ENCODE assay signal across 26 cellular contexts in genomic region chr7:66362136-66362535, GRCh38.
"Had no signal": no experiment of that assay in that cellular context is flagged by ENCODE, and none has a peak within 500 bp of the region (broad histone marks: within the 10 kb centered on the region; RNA-seq: fewer than 3 reads in every experiment).

No MANE protein-coding gene starts in this region.

- H3K9me3 Mint-ChIP-seq: mesothelial cell of epicardium; natural killer cell; nephron progenitor cell; neural progenitor cell; stimulated activated effector memory CD8-positive, alpha-beta T cell treated with anti-CD3 and anti-CD28 coated beads, Interleukin-12 subunit alpha, Interleukin-12 subunit beta, amount 100 ng/mL, for 72 hours; stimulated activated naive CD8-positive, alpha-beta T cell treated with anti-CD3 and anti-CD28 coated beads, Interleukin-15, Interleukin-2, amounts not matched to agents 100 ng/mL and 50 ng/mL, for 24 hours; type B pancreatic cell had no signal

- H3K36me3 ChIP-seq: left lung, neural progenitor cell, neutrophil, right atrium auricular region, suprapubic skin, thoracic aorta, uterus had no signal

- H3K4me1 Mint-ChIP-seq: mesothelial cell of epicardium; natural killer cell; nephron progenitor cell; neural progenitor cell; stimulated activated effector memory CD8-positive, alpha-beta T cell treated with anti-CD3 and anti-CD28 coated beads, Interleukin-12 subunit alpha, Interleukin-12 subunit beta, amount 100 ng/mL, for 72 hours had no signal

- ATAC-seq: left colon; left lung; lower lobe of right lung; natural killer cell; psoas muscle; right lobe of liver; stimulated activated effector memory CD8-positive, alpha-beta T cell treated with anti-CD3 and anti-CD28 coated beads, Interleukin-12 subunit alpha, Interleukin-12 subunit beta, amount 100 ng/mL, for 72 hours had no signal

- H3K27ac Mint-ChIP-seq: mesothelial cell of epicardium; natural killer cell; neural progenitor cell; stimulated activated effector memory CD8-positive, alpha-beta T cell treated with anti-CD3 and anti-CD28 coated beads, Interleukin-12 subunit alpha, Interleukin-12 subunit beta, amount 100 ng/mL, for 72 hours; stimulated activated naive CD8-positive, alpha-beta T cell treated with anti-CD3 and anti-CD28 coated beads, Interleukin-15, Interleukin-2, amounts not matched to agents 100 ng/mL and 50 ng/mL, for 24 hours; type B pancreatic cell had no signal

- H3K9me3 ChIP-seq: left lung, lower lobe of right lung, neutrophil, psoas muscle, right atrium auricular region, right lobe of liver, suprapubic skin, thoracic aorta, tibial artery, uterus had no signal

- H3K79me2 ChIP-seq: hepatocyte, parathyroid adenoma had no signal

- H3K27ac ChIP-seq: hepatocyte, left lung, lower lobe of right lung, neural progenitor cell, neutrophil, parathyroid adenoma, psoas muscle, right atrium auricular region, right lobe of liver, suprapubic skin, thoracic aorta, tibial artery, uterus had no signal

- H3K27me3 ChIP-seq: hepatocyte, left lung, neural progenitor cell, neutrophil, right atrium auricular region, right lobe of liver, suprapubic skin, tibial artery, uterus had no signal

- H3K27me3 Mint-ChIP-seq: naive B cell; stimulated activated naive CD8-positive, alpha-beta T cell treated with anti-CD3 and anti-CD28 coated beads, Interleukin-15, Interleukin-2, amounts not matched to agents 100 ng/mL and 50 ng/mL, for 24 hours; type B pancreatic cell had no signal

- H3K4me2 ChIP-seq: hepatocyte, neural progenitor cell had no signal

- H2AFZ ChIP-seq: hepatocyte, neural progenitor cell, parathyroid adenoma had no signal

- H3K4me3 ChIP-seq: hepatocyte, left lung, lower lobe of right lung, neural progenitor cell, psoas muscle, right atrium auricular region, right lobe of liver, suprapubic skin, thoracic aorta, tibial artery, uterus had no signal

- H3K36me3 Mint-ChIP-seq: natural killer cell; stimulated activated effector memory CD8-positive, alpha-beta T cell treated with anti-CD3 and anti-CD28 coated beads, Interleukin-12 subunit alpha, Interleukin-12 subunit beta, amount 100 ng/mL, for 72 hours had no signal

- H3K4me3 Mint-ChIP-seq: mesothelial cell of epicardium; naive B cell; natural killer cell; nephron progenitor cell; neural progenitor cell; stimulated activated effector memory CD8-positive, alpha-beta T cell treated with anti-CD3 and anti-CD28 coated beads, Interleukin-12 subunit alpha, Interleukin-12 subunit beta, amount 100 ng/mL, for 72 hours; stimulated activated naive CD8-positive, alpha-beta T cell treated with anti-CD3 and anti-CD28 coated beads, Interleukin-15, Interleukin-2, amounts not matched to agents 100 ng/mL and 50 ng/mL, for 24 hours; type B pancreatic cell had no signal

- H3K9ac ChIP-seq: neural progenitor cell, parathyroid adenoma had no signal

- H3K4me1 ChIP-seq: left lung, lower lobe of right lung, neural progenitor cell, parathyroid adenoma, psoas muscle, right atrium auricular region, right lobe of liver, tibial artery had no signal

- DNase-seq: kidney glomerular epithelial cell; left colon; left lung; lower lobe of right lung; mesenchymal stem cell; naive B cell; natural killer cell; nephron progenitor cell; occipital lobe; psoas muscle; right lobe of liver; stimulated activated CD4-positive, alpha-beta T cell treated with anti-CD3 and anti-CD28 coated beads, Interleukin-4, amount 100 ng/mL, for 24 hours; stimulated activated naive CD4-positive, alpha-beta T cell; tibial artery; uterus had no signal
